18 cellular contexts compared by ENCODE assay signal in the genomic region with DNA sequence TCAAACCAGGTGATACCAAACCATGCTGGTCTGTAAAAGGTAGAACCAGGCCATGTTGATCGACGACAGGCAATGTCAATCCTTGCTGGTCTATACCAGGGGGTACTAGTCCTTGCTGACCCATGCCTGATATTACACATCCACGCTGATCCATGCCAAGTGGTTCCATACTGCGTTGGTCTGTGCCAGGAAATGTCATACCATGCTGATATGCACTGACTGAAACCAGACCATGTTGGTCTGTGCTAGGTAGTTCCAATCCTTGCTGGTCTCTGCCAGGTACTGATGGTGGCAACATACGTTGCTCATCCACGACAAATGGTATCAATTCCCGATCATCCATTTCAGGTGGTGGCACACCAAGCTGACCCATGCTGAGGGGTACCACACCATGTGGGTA. TPM values are rescaled to one million over a fixed set of nuclear protein-coding genes. Genes with fewer than 3 reads are reported as not detected.
DNase-seq lines count a peak whose midpoint lies in the region; ATAC-seq, FAIRE-seq and TF ChIP-seq lines count a peak whose summit lies in the region.
"Had no signal": no experiment of that assay in that cellular context is flagged by ENCODE, and none has a peak within 500 bp of the region (broad histone marks: within the 10 kb centered on the region; RNA-seq: fewer than 3 reads in every experiment).

No MANE protein-coding gene starts in this region.

- DNase-seq in heart right ventricle = no peak
- no peak for DNase-seq in right atrium auricular region (ENCODE audit: low spot score)
- DNase-seq in cerebellum (ENCODE audit: low spot score) = peak; percentile 27
- DNase-seq in kidney = peak; percentile 13
- DNase-seq in H7 = no peak
- no peak for DNase-seq in occipital lobe (lab: John Stamatoyannopoulos, UW)
- DNase-seq: ACHN; BE2C; Caco-2; CD4-positive, CD25-positive, alpha-beta regulatory T cell; GOT3 had no signal

- no peak overlapping the region for H3K9ac ChIP-seq in kidney (ENCODE audit: low read length in 2 of 2)

- no peak for FAIRE-seq in kidney (lab: Jason Lieb, UNC)
- FAIRE-seq: A204.1, D721Med, G401.6, GM12892, HepG2 had no signal

- H3K4me1 ChIP-seq in heart right ventricle (peaks cover 0 to 16% (median 6%) of the 10 kb centered on the region in 9 donors), right atrium auricular region (peaks cover 0 to 5% of the 10 kb centered on the region in 2 donors), kidney (ENCODE audit: control insufficient read depth in 1 of 2, insufficient read depth in 1 of 2, low read depth in 1 of 2, low read length in 2 of 2) (no peaks in the 10 kb centered on the region)
- H3K4me1 ChIP-seq: BE2C, Caco-2, HAP-1 had no signal

- TF ChIP-seq CTCF in heart right ventricle (IDR thresholded peaks at IDR 0.05) (no peak), right atrium auricular region (IDR thresholded peaks at IDR 0.05) (no peak), kidney (IDR thresholded peaks at IDR 0.05; ENCODE audit: borderline replicate concordance, extremely low read depth, insufficient read depth) (no peak)

- WGBS in heart right ventricle, 2 donors = 44 to 69% methylated on average over 7 of the region's 7 CpGs

- ATAC-seq in heart right ventricle = peak in 7 of 8 donors; percentile 63 to 85 (median 78)
- no peak for ATAC-seq in GM19463 (IDR thresholded peaks at IDR 0.05; ENCODE audit: unreplicated experiment)
- ATAC-seq: HepG2 had no signal

- intact Hi-C loops in heart right ventricle (cut with DNase I) (loop anchor here in 6 of 10 donors (10.0 kb wide), 2 partner anchors 278 to 388 kb away; a partner anchor contains a TSS), kidney (cut with DNase I) (no loop called here)

- H3K36me3 ChIP-seq in heart right ventricle (peaks cover 0 to 26% (median 0%) of the 10 kb centered on the region in 9 donors), right atrium auricular region (no peaks in the 10 kb centered on the region), kidney (ENCODE audit: control insufficient read depth in 1 of 2, insufficient read depth in 2 of 2, low read length in 2 of 2) (peaks cover 0 to 4% of the 10 kb centered on the region in 2 donors), H7 (replicated peaks; ENCODE audit: control insufficient read depth, insufficient read depth, low read length) (no peaks in the 10 kb centered on the region)
- H3K36me3 ChIP-seq: BE2C, HAP-1 had no signal

- no peaks in the 10 kb centered on the region for H3K27me3 ChIP-seq in heart right ventricle
- no peaks in the 10 kb centered on the region for H3K27me3 ChIP-seq in right atrium auricular region
- no peaks in the 10 kb centered on the region for H3K27me3 ChIP-seq in H7 (ENCODE audit: control insufficient read depth, insufficient read depth, low read length)
- H3K27me3 ChIP-seq: BE2C had no signal

- no peak overlapping the region for H3K4me3 ChIP-seq in heart right ventricle
- no peak overlapping the region for H3K4me3 ChIP-seq in right atrium auricular region
- H3K4me3 ChIP-seq in kidney (ENCODE audit: low read length in 2 of 2) = no peak overlapping the region
- H3K4me3 ChIP-seq in H7 (ENCODE audit: insufficient read depth, low read depth, low read length) = no peak overlapping the region
- H3K4me3 ChIP-seq: HAP-1 had no signal

- no peak overlapping the region for H3K27ac ChIP-seq in heart right ventricle
- H3K27ac ChIP-seq in right atrium auricular region = no peak overlapping the region
- H3K27ac ChIP-seq in kidney (ENCODE audit: low read depth in 2 of 2, low read length in 2 of 2) = no peak overlapping the region

- H3K9me3 ChIP-seq in heart right ventricle (no peaks in the 10 kb centered on the region), right atrium auricular region (no peaks in the 10 kb centered on the region), kidney (ENCODE audit: control insufficient read depth in 1 of 2, low read length in 2 of 2) (no peaks in the 10 kb centered on the region)
- H3K9me3 ChIP-seq: BE2C, Caco-2, HAP-1 had no signal

RNA-seq across cellular contexts. Expression of a gene that starts 15.0 kb away (rescaled TPM):
- total RNA-seq in heart right ventricle (1 to 10 TPM in 9 of 10 donors, under 1 TPM in 1; 0.98 to 2.7 (median 1.6) TPM), right atrium auricular region (1 to 10 TPM; 1.1 to 1.2 TPM), cerebellum (15.9 TPM), kidney (2.0 TPM), occipital lobe (6.1 TPM)
- polyA plus RNA-seq in heart right ventricle (1 to 10 TPM; 2.6 to 8.9 TPM), kidney (ENCODE audit: insufficient read depth, low read depth, low replicate concordance) (2.5 TPM)
- 0.70 and 1.1 TPM in 2 replicates for total RNA-seq in H7 (2014; rRNA removed; shearing (Covaris generic))

RNA-seq across cellular contexts. Expression of a gene that starts 28.0 kb away (rescaled TPM):
- total RNA-seq in heart right ventricle (10 to 100 TPM; 22.2 to 50.7 (median 27.6) TPM), right atrium auricular region (1 to 10 TPM; 8.4 to 9.7 TPM), cerebellum (5.4 TPM), kidney (54.3 TPM), occipital lobe (2.8 TPM)
- polyA plus RNA-seq in heart right ventricle (10 to 100 TPM; 13.3 to 20.6 TPM), kidney (ENCODE audit: insufficient read depth, low read depth, low replicate concordance) (59.1 TPM)
- total RNA-seq in H7 (2014; rRNA removed; shearing (Covaris generic)) = 21.3 and 24.8 TPM in 2 replicates

RNA-seq across cellular contexts. Expression of a gene that starts 52.8 kb away (rescaled TPM):
- 10 to 100 TPM in 2 of 10 donors, 1 to 10 TPM in 8; 1.3 to 18.8 (median 3.4) TPM for total RNA-seq in heart right ventricle
- polyA plus RNA-seq in heart right ventricle = 1 to 10 TPM; 2.2 to 6.9 TPM
- 10 to 100 TPM in 1 of 2 donors, 1 to 10 TPM in 1; 9.5 to 13.0 TPM for total RNA-seq in right atrium auricular region
- total RNA-seq in cerebellum = 33.8 TPM
- 4.8 TPM for total RNA-seq in kidney
- 12.4 TPM for polyA plus RNA-seq in kidney (ENCODE audit: insufficient read depth, low read depth, low replicate concordance)
- total RNA-seq in H7 (2014; rRNA removed; shearing (Covaris generic)) = 4.2 and 5.6 TPM in 2 replicates
- 17.5 TPM for total RNA-seq in occipital lobe

Comparison
In these comparisons a context has a peak if more than half of its experiments do, and no peak if none do; other contexts are left out.
1. DNase-seq: peak in cerebellum (single experiment) and kidney (single experiment); none in heart right ventricle (0 of 2), right atrium auricular region (single experiment), H7 (single experiment) and occipital lobe (single experiment).